In genomic region chr11:1746516-1746931, GRCh38 we compare ENCODE assay signal across 16 cellular contexts. TPM values are rescaled to one million over a fixed set of nuclear protein-coding genes. Genes with fewer than 3 reads are reported as not detected.
DNase-seq lines count a peak whose midpoint lies in the region; ATAC-seq and TF ChIP-seq lines count a peak whose summit lies in the region.
"Had no signal": no experiment of that assay in that cellular context is flagged by ENCODE, and none has a peak within 500 bp of the region (broad histone marks: within the 10 kb centered on the region; RNA-seq: fewer than 3 reads in every experiment).

No MANE protein-coding gene starts in this region.

- no peak overlapping the region for H3K4me3 ChIP-seq in BLaER1 treated with 17β-estradiol and CSF1 and Interleukin-3, amounts not matched to agents 10 nM and 100 nM
- H3K4me3 ChIP-seq in epithelial cell of esophagus (ENCODE audit: low read length) (peak overlapping the region; percentile 83), BE2C (ENCODE audit: low read depth, low read length) (no peak overlapping the region)

- peaks cover 0 to 4% (median 0%) of the 10 kb centered on the region in 11 experiments; a peak in 4 of 22 replicates for H3K36me3 ChIP-seq in BLaER1 treated with 17β-estradiol and CSF1 and Interleukin-3, amounts not matched to agents 10 nM and 100 nM
- H3K36me3 ChIP-seq in BE2C: no peaks in the 10 kb centered on the region

- DNase-seq in RPMI7951 (ENCODE audit: low read depth): peak; percentile 90
- no peak for DNase-seq in epithelial cell of esophagus (ENCODE audit: low read depth)
- DNase-seq in posterior vena cava (ENCODE audit: low spot score): peak; percentile 87
- DNase-seq in BE2C: no peak
- DNase-seq: activated CD4-positive, alpha-beta T cell treated with anti-CD3 and anti-CD28 coated beads, Interleukin-2, amount 50 U/mL, for 48 hours; cortex of kidney; IMR-90; NCI-H1436 treated with DMSO at 0.1 percent for 48 hours; nephron progenitor cell; NK-92 treated with Interleukin-12 subunit alpha and Interleukin-12 subunit beta, amount 100 ng/mL, for 24 hours; stimulated activated CD4-positive, alpha-beta T cell treated with anti-CD3 and anti-CD28 coated beads, Interleukin-12 subunit alpha, Interleukin-12 subunit beta, amount 100 ng/mL, for 4 hours had no signal

- peaks cover 49 to 60% (median 53%) of the 10 kb centered on the region in 10 experiments for H3K4me1 ChIP-seq in BLaER1 treated with 17β-estradiol and CSF1 and Interleukin-3, amounts not matched to agents 10 nM and 100 nM
- no peaks in the 10 kb centered on the region; the same call in 1 of the 2 replicates for H3K4me1 ChIP-seq in BE2C

- H3K27ac ChIP-seq in BLaER1 treated with 17β-estradiol and CSF1 and Interleukin-3, amounts not matched to agents 10 nM and 100 nM: no peak overlapping the region

- TF ChIP-seq CTCF in epithelial cell of esophagus (IDR thresholded peaks at IDR 0.05; ENCODE audit: insufficient read depth, low read depth, low read length, missing control alignments): no peak
- no peak for TF ChIP-seq CTCF in BE2C (IDR thresholded peaks at IDR 0.05; ENCODE audit: low read depth, low read length)

- peak overlapping the region; percentile 48 to 100 (median 94) for H3K4me2 ChIP-seq in BLaER1 treated with 17β-estradiol and CSF1 and Interleukin-3, amounts not matched to agents 10 nM and 100 nM

- H3K9me3 ChIP-seq in BLaER1 treated with 17β-estradiol and CSF1 and Interleukin-3, amounts not matched to agents 10 nM and 100 nM (replicated peaks in 1 of 11): no peaks in the 10 kb centered on the region
- no peaks in the 10 kb centered on the region for H3K9me3 ChIP-seq in BE2C

- intact Hi-C loops in posterior vena cava (cut with DNase I): no loop called here

- H4K20me1 ChIP-seq in BLaER1 treated with 17β-estradiol and CSF1 and Interleukin-3, amounts not matched to agents 10 nM and 100 nM: peaks cover 0 to 59% (median 10%) of the 10 kb centered on the region in 11 experiments; a peak in 13 of 22 replicates

- no peak overlapping the region for H3K9ac ChIP-seq in BLaER1 treated with 17β-estradiol and CSF1 and Interleukin-3, amounts not matched to agents 10 nM and 100 nM

- peaks cover 0 to 29% (median 24%) of the 10 kb centered on the region in 11 experiments; a peak in 19 of 22 replicates for H3K27me3 ChIP-seq in BLaER1 treated with 17β-estradiol and CSF1 and Interleukin-3, amounts not matched to agents 10 nM and 100 nM
- H3K27me3 ChIP-seq in BE2C: peaks cover 22% of the 10 kb centered on the region

- ATAC-seq in HG03442 (IDR thresholded peaks at IDR 0.05; ENCODE audit: unreplicated experiment) (no peak), esophagus mucosa (no peak), GM18909 (IDR thresholded peaks at IDR 0.05; ENCODE audit: poor library complexity, unreplicated experiment) (no peak)

RNA-seq across cellular contexts. Expression of gene IFITM10, which starts 3.9 kb away (rescaled TPM):
- total RNA-seq in RPMI7951 (2014; rRNA removed; shearing (Covaris generic)): 4.3 and 6.6 TPM in 2 replicates
- 1 to 10 TPM; 1.4 to 2.4 TPM for total RNA-seq in posterior vena cava
- 0.96 TPM for total RNA-seq in esophagus mucosa
- not detected for polyA plus RNA-seq in BE2C (2012; ENCODE audit: insufficient read depth, insufficient read length, low read depth)

RNA-seq across cellular contexts. Expression of gene CTSD, which starts 17.2 kb away (rescaled TPM):
- total RNA-seq in RPMI7951 (2014; rRNA removed; shearing (Covaris generic)): 383 and 388 TPM in 2 replicates
- total RNA-seq in posterior vena cava: 100 to 1,000 TPM; 351 to 519 TPM
- total RNA-seq in esophagus mucosa: 583 TPM
- 193 TPM for polyA plus RNA-seq in BE2C (2012; ENCODE audit: insufficient read depth, insufficient read length, low read depth)

RNA-seq across cellular contexts. Expression of gene KRTAP5-6, which starts 49.5 kb away (rescaled TPM):
- total RNA-seq in RPMI7951 (2014; rRNA removed; shearing (Covaris generic)): not detected in 2 replicates
- total RNA-seq in posterior vena cava (not detected), esophagus mucosa (not detected)
- not detected for polyA plus RNA-seq in BE2C (2012; ENCODE audit: insufficient read depth, insufficient read length, low read depth)
- total RNA-seq: IMR-90, kidney epithelial cell had no signal
- polyA plus RNA-seq: IMR-90 had no signal

Comparison
In these comparisons a context has a peak if more than half of its experiments do, and no peak if none do; other contexts are left out.
1. DNase-seq: peak in RPMI7951 (single experiment) and posterior vena cava (single experiment); none in epithelial cell of esophagus (single experiment) and BE2C (single experiment).